ENCODE assay signal across 16 cellular contexts in genomic region chr11:134645576-134645975, GRCh38.
A peak's percentile ranks its signal among the peaks of the same experiment; 100 is the strongest.
DNase-seq lines count a peak whose midpoint lies in the region; ATAC-seq and TF ChIP-seq lines count a peak whose summit lies in the region.
"Had no signal": no experiment of that assay in that cellular context is flagged by ENCODE, and none has a peak within 500 bp of the region (broad histone marks: within the 10 kb centered on the region; RNA-seq: fewer than 3 reads in every experiment).

No MANE protein-coding gene starts in this region.

- 87 to 92% methylated on average over 4 to 5 of the region's 5 CpGs for WGBS in endodermal cell (ENCODE audit: insufficient coverage in 1 of 2, insufficient read length in 1 of 2), 2 experiments
- no CpG with 5 or more reads among the region's 5 CpGs for WGBS in trophoblast cell (ENCODE audit: extremely low coverage, insufficient coverage, insufficient read length)
- WGBS in GM23248 (ENCODE audit: low coverage in 1 of 2, low lambda C conversion rate in 2 of 2, missing lambda C conversion rate in 2 of 2), 2 experiments, result 49 to 51% methylated on average over 5 of the region's 5 CpGs

- no peak for ATAC-seq in left colon
- no peak for ATAC-seq in HG02588 (IDR thresholded peaks at IDR 0.05; ENCODE audit: unreplicated experiment)

- H2AFZ ChIP-seq in trophoblast cell (ENCODE audit: insufficient read depth, low read length, poor library complexity) (no peak overlapping the region), GM23248 (no peak overlapping the region)

- H3K79me2 ChIP-seq in trophoblast cell (ENCODE audit: control insufficient read depth, insufficient read depth, low read length, poor library complexity) (no peaks in the 10 kb centered on the region), GM23248 (ENCODE audit: insufficient read depth) (no peaks in the 10 kb centered on the region)

- H3K27ac ChIP-seq in endodermal cell (ENCODE audit: low read depth, low read length) (no peak overlapping the region), trophoblast cell (ENCODE audit: low read depth, low read length) (no peak overlapping the region), GM23248 (no peak overlapping the region)

- no peak overlapping the region for H3K27ac Mint-ChIP-seq in endodermal cell
- no peak overlapping the region for H3K27ac Mint-ChIP-seq in type B pancreatic cell
- H3K27ac Mint-ChIP-seq: CD4-positive, CD25-positive, alpha-beta regulatory T cell; CD8-positive, alpha-beta memory T cell had no signal

- H3K14ac ChIP-seq in trophoblast cell (ENCODE audit: low read length), result no peak overlapping the region

- no peak overlapping the region for H3K18ac ChIP-seq in trophoblast cell (ENCODE audit: low read length)

- no peak overlapping the region for H3K4ac ChIP-seq in trophoblast cell (ENCODE audit: low read depth, low read length)

- H4K12ac ChIP-seq in trophoblast cell (ENCODE audit: low read depth, low read length), result no peak overlapping the region

- H4K20me1 ChIP-seq in GM23248 (ENCODE audit: insufficient read depth), result no peaks in the 10 kb centered on the region

- intact Hi-C loops in left colon (cut with DNase I, micrococcal nuclease), result no loop called here

- in situ Hi-C loops in SK-MEL-5 (cut with HindIII; ENCODE audit: low pct_unique_long_range_greater_than_20kb, low sequenced_read_pairs) (no loop called here), GM23248 (cut with MboI) (no loop called here)

- H3F3A ChIP-seq in GM23248 (ENCODE audit: insufficient read depth), result no peaks in the 10 kb centered on the region

- TF ChIP-seq CTCF in endodermal cell (conservative IDR thresholded peaks at IDR 0.05) (no peak), type B pancreatic cell (conservative IDR thresholded peaks at IDR 0.05) (no peak)

- H3K36me3 Mint-ChIP-seq in endodermal cell (ENCODE audit: low read depth), result no peaks in the 10 kb centered on the region
- no peaks in the 10 kb centered on the region for H3K36me3 Mint-ChIP-seq in type B pancreatic cell
- H3K36me3 Mint-ChIP-seq: CD4-positive, CD25-positive, alpha-beta regulatory T cell; CD8-positive, alpha-beta memory T cell had no signal

- H3K4me1 ChIP-seq in endodermal cell (ENCODE audit: control insufficient read depth, insufficient read depth, low read length) (no peaks in the 10 kb centered on the region), trophoblast cell (ENCODE audit: control insufficient read depth in 1 of 2, insufficient read depth in 2 of 2, low read length in 2 of 2) (peaks cover 21 to 23% of the 10 kb centered on the region in 2 experiments), GM23248 (ENCODE audit: insufficient read depth) (no peaks in the 10 kb centered on the region)
- H3K4me1 ChIP-seq: BE2C, HAP-1 had no signal

- peaks cover 7% of the 10 kb centered on the region for H3K27me3 Mint-ChIP-seq in endodermal cell (ENCODE audit: insufficient read depth)
- peaks cover 59% of the 10 kb centered on the region for H3K27me3 Mint-ChIP-seq in type B pancreatic cell
- H3K27me3 Mint-ChIP-seq: CD4-positive, CD25-positive, alpha-beta regulatory T cell had no signal

- H3K4me2 ChIP-seq in trophoblast cell (ENCODE audit: low read length) (no peak overlapping the region), GM23248 (ENCODE audit: unreplicated experiment) (no peak overlapping the region)

- no peak overlapping the region for H3K23ac ChIP-seq in trophoblast cell (ENCODE audit: low read length)

- H2BK12ac ChIP-seq in trophoblast cell (ENCODE audit: low read length), result no peak overlapping the region

- H3K4me1 Mint-ChIP-seq in endodermal cell (peaks cover 4% of the 10 kb centered on the region), type B pancreatic cell (ENCODE audit: unreplicated experiment) (peaks cover 16% of the 10 kb centered on the region)
- H3K4me1 Mint-ChIP-seq: CD8-positive, alpha-beta memory T cell had no signal

- H3K4me3 Mint-ChIP-seq in endodermal cell (no peak overlapping the region), type B pancreatic cell (no peak overlapping the region)
- H3K4me3 Mint-ChIP-seq: CD4-positive, CD25-positive, alpha-beta regulatory T cell; CD8-positive, alpha-beta memory T cell had no signal

- no peaks in the 10 kb centered on the region for H3K9me2 ChIP-seq in GM23248 (ENCODE audit: insufficient read depth)

- no peak overlapping the region for H4K8ac ChIP-seq in trophoblast cell (ENCODE audit: low read depth, low read length)

- H2AK5ac ChIP-seq in trophoblast cell (ENCODE audit: low read length), result no peak overlapping the region

- DNase-seq in SK-MEL-5 (ENCODE audit: low read depth, low spot score) (peak; percentile 30), endodermal cell (peak; percentile 28), trophoblast cell (peak; percentile 9 to 36), type B pancreatic cell (ENCODE audit: extremely low spot score, unreplicated experiment) (peak; percentile 31), GM23248 (no peak), left colon (no peak)
- DNase-seq: ACHN; BE2C; C1 segment of cervical spinal cord; CD4-positive, CD25-positive, alpha-beta regulatory T cell; CD8-positive, alpha-beta memory T cell; COR-L47; DMS 273 treated with DMSO at 0.1 percent for 48 hours; IMR-90 had no signal

- H3K27me3 ChIP-seq in endodermal cell (ENCODE audit: control insufficient read depth, insufficient read depth, low read length, poor library complexity, severe bottlenecking) (no peaks in the 10 kb centered on the region), trophoblast cell (ENCODE audit: insufficient read depth, low read length) (no peaks in the 10 kb centered on the region), GM23248 (replicated peaks; ENCODE audit: insufficient read depth) (no peaks in the 10 kb centered on the region)

- no peak overlapping the region for H4K91ac ChIP-seq in trophoblast cell (ENCODE audit: low read depth, low read length)

- no peak overlapping the region for H3K9ac ChIP-seq in endodermal cell (ENCODE audit: extremely low read depth, low read length, poor library complexity, severe bottlenecking)
- H3K9ac ChIP-seq in trophoblast cell (ENCODE audit: low read length), result no peak overlapping the region
- no peak overlapping the region for H3K9ac ChIP-seq in GM23248

- peaks cover 8% of the 10 kb centered on the region for H3K79me1 ChIP-seq in trophoblast cell (ENCODE audit: low read length)

- no peak overlapping the region for H2BK5ac ChIP-seq in trophoblast cell (ENCODE audit: low read depth, low read length, poor library complexity)

- no peaks in the 10 kb centered on the region for H3K9me3 ChIP-seq in endodermal cell (ENCODE audit: control insufficient read depth, low read length)
- peaks cover 2% of the 10 kb centered on the region for H3K9me3 ChIP-seq in trophoblast cell (ENCODE audit: insufficient read depth, low read depth, low read length)
- no peaks in the 10 kb centered on the region for H3K9me3 ChIP-seq in GM23248 (ENCODE audit: low read depth)
- H3K9me3 ChIP-seq: BE2C, HAP-1 had no signal

- H2BK120ac ChIP-seq in trophoblast cell (ENCODE audit: insufficient read depth, low read length, poor library complexity), result no peak overlapping the region

- H3K4me3 ChIP-seq in endodermal cell (ENCODE audit: low read length) (no peak overlapping the region), trophoblast cell (ENCODE audit: low read depth, low read length) (no peak overlapping the region), GM23248 (no peak overlapping the region)
- H3K4me3 ChIP-seq: HAP-1 had no signal

- no peaks in the 10 kb centered on the region for H3K9me3 Mint-ChIP-seq in endodermal cell
- no peaks in the 10 kb centered on the region for H3K9me3 Mint-ChIP-seq in type B pancreatic cell
- H3K9me3 Mint-ChIP-seq: CD8-positive, alpha-beta memory T cell had no signal

- H3K36me3 ChIP-seq in endodermal cell (ENCODE audit: control insufficient read depth, insufficient read depth, low read length) (no peaks in the 10 kb centered on the region), trophoblast cell (ENCODE audit: control insufficient read depth in 1 of 2, insufficient read depth in 2 of 2, low read length in 2 of 2) (no peaks in the 10 kb centered on the region), GM23248 (ENCODE audit: low read depth) (no peaks in the 10 kb centered on the region)
- H3K36me3 ChIP-seq: BE2C, HAP-1 had no signal

Comparison
In these comparisons a context has a peak if more than half of its experiments do, and no peak if none do; other contexts are left out.
1. DNase-seq: peak in SK-MEL-5 (single experiment), endodermal cell (single experiment), trophoblast cell (2 of 2) and type B pancreatic cell (single experiment); none in GM23248 (single experiment) and left colon (0 of 2).